13 cellular contexts compared by ENCODE assay signal in genomic region chr19:38061294-38061693, GRCh38.
DNase-seq lines count a peak whose midpoint lies in the region; ATAC-seq and TF ChIP-seq lines count a peak whose summit lies in the region.
"Had no signal": no experiment of that assay in that cellular context is flagged by ENCODE, and none has a peak within 500 bp of the region (broad histone marks: within the 10 kb centered on the region; RNA-seq: fewer than 3 reads in every experiment).

No MANE protein-coding gene starts in this region.

- H3K27me3 Mint-ChIP-seq in activated naive CD8-positive, alpha-beta T cell: no peaks in the 10 kb centered on the region
- no peaks in the 10 kb centered on the region for H3K27me3 Mint-ChIP-seq in activated naive CD8-positive, alpha-beta T cell treated with anti-CD3 and anti-CD28 coated beads, Interleukin-2, amount 50 U/mL, for 24 hours
- H3K27me3 Mint-ChIP-seq in T-helper 17 cell (no peaks in the 10 kb centered on the region), type B pancreatic cell (no peaks in the 10 kb centered on the region)

- H3K4me3 Mint-ChIP-seq in activated naive CD8-positive, alpha-beta T cell: no peak overlapping the region
- no peak overlapping the region for H3K4me3 Mint-ChIP-seq in activated naive CD8-positive, alpha-beta T cell treated with anti-CD3 and anti-CD28 coated beads, Interleukin-2, amount 50 U/mL, for 24 hours
- H3K4me3 Mint-ChIP-seq in T-helper 17 cell: no peak overlapping the region
- no peak overlapping the region for H3K4me3 Mint-ChIP-seq in type B pancreatic cell
- H3K4me3 Mint-ChIP-seq: neural crest cell had no signal

- ATAC-seq in activated naive CD8-positive, alpha-beta T cell treated with anti-CD3 and anti-CD28 coated beads, Interleukin-2, amount 50 U/mL, for 24 hours: no peak
- no peak for ATAC-seq in T-helper 17 cell
- ATAC-seq: Right ventricle myocardium inferior had no signal

- no peaks in the 10 kb centered on the region for H3K36me3 Mint-ChIP-seq in activated naive CD8-positive, alpha-beta T cell
- no peaks in the 10 kb centered on the region for H3K36me3 Mint-ChIP-seq in activated naive CD8-positive, alpha-beta T cell treated with anti-CD3 and anti-CD28 coated beads, Interleukin-2, amount 50 U/mL, for 24 hours (ENCODE audit: low read depth)
- H3K36me3 Mint-ChIP-seq in T-helper 17 cell (ENCODE audit: low read depth) (peaks cover 4% of the 10 kb centered on the region), type B pancreatic cell (no peaks in the 10 kb centered on the region)

- no peak for DNase-seq in activated naive CD8-positive, alpha-beta T cell treated with anti-CD3 and anti-CD28 coated beads, Interleukin-2, amount 50 U/mL, for 24 hours
- no peak for DNase-seq in T-helper 17 cell
- DNase-seq in fibroblast of peridontal ligament (ENCODE audit: extremely low read depth): peak; percentile 48
- no peak for DNase-seq in type B pancreatic cell (ENCODE audit: extremely low spot score, unreplicated experiment)
- DNase-seq in stimulated activated naive CD4-positive, alpha-beta T cell (lab: John Stamatoyannopoulos, UW): no peak
- no peak for DNase-seq in NCI-H774 (lab: John Stamatoyannopoulos, UW)
- DNase-seq in DMS153 treated with DMSO at 0.1 percent for 48 hours (lab: John Stamatoyannopoulos, UW; ENCODE audit: unreplicated experiment): no peak
- DNase-seq: activated CD8-positive, alpha-beta memory T cell treated with anti-CD3 and anti-CD28 coated beads for 24 hours; caudate nucleus; stimulated activated CD4-positive, alpha-beta T cell treated with anti-CD3 and anti-CD28 coated beads, Interleukin-4, amount 100 ng/mL, for 4 hours had no signal

- TF ChIP-seq CTCF in type B pancreatic cell (conservative IDR thresholded peaks at IDR 0.05): no peak

- peak overlapping the region; percentile 81 for H3K27ac Mint-ChIP-seq in activated naive CD8-positive, alpha-beta T cell
- no peak overlapping the region for H3K27ac Mint-ChIP-seq in activated naive CD8-positive, alpha-beta T cell treated with anti-CD3 and anti-CD28 coated beads, Interleukin-2, amount 50 U/mL, for 24 hours
- H3K27ac Mint-ChIP-seq in T-helper 17 cell: peak overlapping the region; percentile 80
- peak overlapping the region; percentile 85 for H3K27ac Mint-ChIP-seq in type B pancreatic cell

- peaks cover 16% of the 10 kb centered on the region for H3K4me1 Mint-ChIP-seq in activated naive CD8-positive, alpha-beta T cell (ENCODE audit: low read depth)
- peaks cover 18% of the 10 kb centered on the region for H3K4me1 Mint-ChIP-seq in activated naive CD8-positive, alpha-beta T cell treated with anti-CD3 and anti-CD28 coated beads, Interleukin-2, amount 50 U/mL, for 24 hours
- peaks cover 12% of the 10 kb centered on the region for H3K4me1 Mint-ChIP-seq in T-helper 17 cell
- peaks cover 31% of the 10 kb centered on the region for H3K4me1 Mint-ChIP-seq in type B pancreatic cell (ENCODE audit: unreplicated experiment)

- H3K9me3 ChIP-seq in T-helper 17 cell (ENCODE audit: control insufficient read depth, low read length, poor library complexity, severe bottlenecking): no peaks in the 10 kb centered on the region

- H3K9me3 Mint-ChIP-seq in activated naive CD8-positive, alpha-beta T cell (ENCODE audit: low read depth): no peaks in the 10 kb centered on the region
- no peaks in the 10 kb centered on the region for H3K9me3 Mint-ChIP-seq in activated naive CD8-positive, alpha-beta T cell treated with anti-CD3 and anti-CD28 coated beads, Interleukin-2, amount 50 U/mL, for 24 hours
- no peaks in the 10 kb centered on the region for H3K9me3 Mint-ChIP-seq in type B pancreatic cell
- H3K9me3 Mint-ChIP-seq: neural crest cell had no signal
